ENCODE assay signal across 17 cellular contexts in the genomic region with DNA sequence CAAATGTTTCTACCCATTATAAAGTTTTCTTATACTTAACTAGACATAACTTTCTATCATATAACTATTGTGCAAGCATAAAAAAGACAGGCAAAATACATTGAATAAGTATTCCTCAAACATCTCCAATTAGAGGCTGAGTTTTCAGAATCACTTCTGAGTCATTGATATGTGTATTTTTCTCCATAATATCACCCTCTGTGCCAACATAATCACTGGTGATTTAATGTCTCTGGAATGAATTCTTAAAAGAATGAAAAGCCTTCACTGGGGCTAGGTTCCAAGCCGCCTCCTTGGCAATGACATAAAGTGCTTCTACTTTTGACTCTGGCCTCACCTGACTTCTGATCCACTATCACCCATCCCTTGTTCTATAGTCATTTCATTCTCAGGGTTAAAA.
A peak's percentile ranks its signal among the peaks of the same experiment; 100 is the strongest.
DNase-seq lines count a peak whose midpoint lies in the region; ATAC-seq and TF ChIP-seq lines count a peak whose summit lies in the region.
"Had no signal": no experiment of that assay in that cellular context is flagged by ENCODE, and none has a peak within 500 bp of the region (broad histone marks: within the 10 kb centered on the region; RNA-seq: fewer than 3 reads in every experiment).

No MANE protein-coding gene starts in this region.

- peaks cover 11% of the 10 kb centered on the region for H3K4me1 Mint-ChIP-seq in activated CD4-positive, alpha-beta T cell treated with anti-CD3 and anti-CD28 coated beads, Interleukin-2, amount 10 ng/mL, durations not matched to agents 24 days and 14 days
- no peaks in the 10 kb centered on the region for H3K4me1 Mint-ChIP-seq in CD14-positive monocyte
- H3K4me1 Mint-ChIP-seq: central memory CD8-positive, alpha-beta T cell had no signal

- H3K36me3 Mint-ChIP-seq in activated CD4-positive, alpha-beta T cell treated with anti-CD3 and anti-CD28 coated beads, Interleukin-2, amount 10 ng/mL, durations not matched to agents 24 days and 14 days (ENCODE audit: low read depth) = no peaks in the 10 kb centered on the region
- H3K36me3 Mint-ChIP-seq in CD14-positive monocyte = no peaks in the 10 kb centered on the region
- H3K36me3 Mint-ChIP-seq: naive B cell had no signal

- CTCF ChIA-PET in mammary epithelial cell (lab: Charles Lee; ENCODE audit: low non-redundant PET) = no interaction called here

- no peaks in the 10 kb centered on the region for H4K20me1 ChIP-seq in mammary epithelial cell (ENCODE audit: insufficient read depth, low read length)

- no peak overlapping the region for H3K4me3 Mint-ChIP-seq in activated CD4-positive, alpha-beta T cell treated with anti-CD3 and anti-CD28 coated beads, Interleukin-2, amount 10 ng/mL, durations not matched to agents 24 days and 14 days
- H3K4me3 Mint-ChIP-seq in CD14-positive monocyte = no peak overlapping the region
- H3K4me3 Mint-ChIP-seq: central memory CD8-positive, alpha-beta T cell; T-helper 1 cell treated with Interleukin-12 subunit alpha and Interleukin-12 subunit beta and Interleukin-4 antibody, amounts not matched to agents 30 μg/mL and 1 μg/mL, for 36 hours had no signal

- H2AFZ ChIP-seq in mammary epithelial cell (ENCODE audit: low read depth, low read length) = no peak overlapping the region

- WGBS in mammary epithelial cell (ENCODE audit: low coverage, missing lambda C conversion rate) = 0% methylated on average over 1 of the region's 1 CpG

- H3K9ac ChIP-seq in mammary epithelial cell (ENCODE audit: insufficient read depth, low read length) = no peak overlapping the region

- peaks cover 18% of the 10 kb centered on the region for H3K4me1 ChIP-seq in mammary epithelial cell (ENCODE audit: insufficient read depth, low read length)

- BruUV-seq in mammary epithelial cell (replicated peaks; lab: Mats Ljungman, UMichigan) = no TSS peak

- H3K36me3 ChIP-seq in MG63 (no peaks in the 10 kb centered on the region), mammary epithelial cell (ENCODE audit: insufficient read depth, low read length) (no peaks in the 10 kb centered on the region)
- H3K36me3 ChIP-seq: esophagus muscularis mucosa, sigmoid colon had no signal

- no peaks in the 10 kb centered on the region for H3K79me2 ChIP-seq in mammary epithelial cell (ENCODE audit: insufficient read depth, low read length)

- H3K4me3 ChIP-seq in MG63 (no peak overlapping the region), mammary epithelial cell (replicated peaks in 1 of 3; ENCODE audit: insufficient read depth in 1 of 3, low read depth in 2 of 3, low read length in 3 of 3) (no peak overlapping the region)
- H3K4me3 ChIP-seq: esophagus muscularis mucosa, sigmoid colon had no signal

- no peaks in the 10 kb centered on the region for H3K9me3 Mint-ChIP-seq in activated CD4-positive, alpha-beta T cell treated with anti-CD3 and anti-CD28 coated beads, Interleukin-2, amount 10 ng/mL, durations not matched to agents 24 days and 14 days
- peaks cover 0 to 4% (median 0%) of the 10 kb centered on the region in 7 donors for H3K9me3 Mint-ChIP-seq in CD14-positive monocyte
- H3K9me3 Mint-ChIP-seq: central memory CD8-positive, alpha-beta T cell; T-helper 1 cell treated with Interleukin-12 subunit alpha and Interleukin-12 subunit beta and Interleukin-4 antibody, amounts not matched to agents 30 μg/mL and 1 μg/mL, for 36 hours had no signal

- H3K27ac ChIP-seq in mammary epithelial cell (ENCODE audit: insufficient read depth, low read depth, low read length) = no peak overlapping the region
- H3K27ac ChIP-seq: esophagus muscularis mucosa, sigmoid colon had no signal

- H3K9me3 ChIP-seq in MG63 (no peaks in the 10 kb centered on the region), mammary epithelial cell (replicated peaks; ENCODE audit: insufficient read depth, low read length) (no peaks in the 10 kb centered on the region)

- H3K27me3 Mint-ChIP-seq in activated CD4-positive, alpha-beta T cell treated with anti-CD3 and anti-CD28 coated beads, Interleukin-2, amount 10 ng/mL, durations not matched to agents 24 days and 14 days = peaks cover 40% of the 10 kb centered on the region
- peaks cover 3 to 5% (median 4%) of the 10 kb centered on the region in 3 donors for H3K27me3 Mint-ChIP-seq in CD14-positive monocyte (ENCODE audit: low read depth in 3 of 3)

- in situ Hi-C loops in Caki2 (cut with HindIII; ENCODE audit: low pct_unique_long_range_greater_than_20kb, low sequenced_read_pairs) = no loop called here
- in situ Hi-C loops in mammary epithelial cell (cut with MboI; ENCODE audit: low sequenced_read_pairs in 2 of 2) = no loop called here

- peak; percentile 44 for DNase-seq in Caki2 (ENCODE audit: low read depth)
- DNase-seq in MG63 = peak; percentile 67
- DNase-seq in mammary epithelial cell = peak; percentile 71
- DNase-seq in kidney glomerular epithelial cell (lab: John Stamatoyannopoulos, UW) = peak; percentile 77
- DNase-seq in activated CD4-positive, alpha-beta T cell treated with anti-CD3 and anti-CD28 coated beads, Interleukin-2, amount 10 ng/mL, durations not matched to agents 24 days and 14 days = no peak
- DNase-seq in CD14-positive monocyte (ENCODE audit: low spot score) = no peak
- DNase-seq in SIG-M5 treated with dmso at 0.1 percent for 504 hours (lab: John Stamatoyannopoulos, UW; ENCODE audit: unreplicated experiment) = no peak
- DNase-seq: activated CD4-positive, alpha-beta T cell treated with anti-CD3 and anti-CD28 coated beads, Interleukin-2, amount 50 U/mL, for 48 hours; activated effector memory CD4-positive, alpha-beta T cell treated with Interleukin-2 at 50 U/mL for 16 hours; GDM1; naive B cell; NCI-H2081 treated with DMSO at 0.1 percent for 48 hours; sigmoid colon had no signal

- no peak overlapping the region for H3K27ac Mint-ChIP-seq in activated CD4-positive, alpha-beta T cell treated with anti-CD3 and anti-CD28 coated beads, Interleukin-2, amount 10 ng/mL, durations not matched to agents 24 days and 14 days
- H3K27ac Mint-ChIP-seq in CD14-positive monocyte = no peak overlapping the region
- H3K27ac Mint-ChIP-seq: naive B cell; T-helper 1 cell treated with Interleukin-12 subunit alpha and Interleukin-12 subunit beta and Interleukin-4 antibody, amounts not matched to agents 30 μg/mL and 1 μg/mL, for 36 hours had no signal

- no peak overlapping the region for H3K4me2 ChIP-seq in mammary epithelial cell (ENCODE audit: insufficient read depth, low read depth, low read length)

- intact Hi-C loops in mammary epithelial cell (cut with micrococcal nuclease) (no loop called here), CD14-positive monocyte (cut with micrococcal nuclease) (no loop called here)
- intact Hi-C loops in activated CD4-positive, alpha-beta T cell treated with anti-CD3 and anti-CD28 coated beads, Interleukin-2, amount 10 ng/mL, durations not matched to agents 24 days and 14 days (cut with micrococcal nuclease) = no loop called here

- dilution Hi-C loops in mammary epithelial cell (cut with HindIII; ENCODE audit: low sequenced_read_pairs) = no loop called here

- H3K27me3 ChIP-seq in MG63 (no peaks in the 10 kb centered on the region), mammary epithelial cell (ENCODE audit: insufficient read depth, low read length) (no peaks in the 10 kb centered on the region)
- H3K27me3 ChIP-seq: esophagus muscularis mucosa, sigmoid colon had no signal

- no peak for ATAC-seq in HG02642 (IDR thresholded peaks at IDR 0.05; ENCODE audit: poor library complexity, unreplicated experiment)

- no peak for TF ChIP-seq CTCF in mammary epithelial cell (conservative IDR thresholded peaks at IDR 0.05 in 1 of 2, IDR thresholded peaks at IDR 0.05 in 1 of 2; ENCODE audit: extremely low read depth in 1 of 2, insufficient read depth in 1 of 2, low read depth in 1 of 2, low read length in 2 of 2)
- no peak for TF ChIP-seq CTCF in CD14-positive monocyte (IDR thresholded peaks at IDR 0.05)

Comparison
In these comparisons a context has a peak if more than half of its experiments do, and no peak if none do; other contexts are left out.
1. DNase-seq: peak in Caki2 (single experiment), MG63 (single experiment), mammary epithelial cell (single experiment) and kidney glomerular epithelial cell (single experiment); none in activated CD4-positive, alpha-beta T cell treated with anti-CD3 and anti-CD28 coated beads, Interleukin-2, amount 10 ng/mL, durations not matched to agents 24 days and 14 days (single experiment), CD14-positive monocyte (single experiment) and SIG-M5 treated with dmso at 0.1 percent for 504 hours (single experiment).